ENCODE assay signal across 25 cellular contexts in the genomic region with DNA sequence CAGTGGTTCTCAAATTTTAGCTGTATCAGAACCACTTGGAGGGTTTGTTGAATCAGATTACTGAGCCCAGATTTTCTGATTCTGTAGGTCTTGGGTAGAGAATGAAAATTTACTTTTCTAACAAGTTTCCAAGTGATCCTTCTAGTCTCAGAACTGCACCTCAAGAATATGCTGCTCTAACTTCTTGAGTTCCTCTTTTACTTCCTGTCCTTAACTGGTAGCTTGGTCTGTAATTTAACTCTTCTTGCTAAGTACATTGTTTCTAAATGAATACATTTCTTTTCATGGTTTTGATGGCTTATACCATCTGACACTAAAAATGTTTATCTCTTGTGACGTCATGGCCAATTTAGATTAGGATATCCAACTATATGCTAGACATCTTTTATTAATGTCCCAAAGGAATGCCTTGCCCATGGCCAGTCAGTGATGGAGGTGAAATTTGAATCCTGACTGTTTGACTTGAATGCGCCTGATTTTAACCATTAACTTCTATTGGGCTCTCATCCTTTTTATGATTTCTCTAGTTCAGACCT.
"Had no signal": no experiment of that assay in that cellular context is flagged by ENCODE, and none has a peak within 500 bp of the region (broad histone marks: within the 10 kb centered on the region; RNA-seq: fewer than 3 reads in every experiment).

No MANE protein-coding gene starts in this region.

- H3K4me1 Mint-ChIP-seq: activated B cell treated with CpG ODN at 0.5 μM for 24 hours; activated CD4-positive, alpha-beta T cell treated with anti-CD3 and anti-CD28 coated beads, Interleukin-2, amount 10 ng/mL, durations not matched to agents 24 days and 14 days; T-helper 17 cell had no signal

- H3K9me3 Mint-ChIP-seq: activated CD4-positive, alpha-beta T cell treated with anti-CD3 and anti-CD28 coated beads, Interleukin-2, amount 10 ng/mL, durations not matched to agents 24 days and 14 days; activated naive CD4-positive, alpha-beta T cell treated with anti-CD3 and anti-CD28 coated beads for 36 hours had no signal

- H3K4me3 Mint-ChIP-seq: activated B cell treated with CpG ODN at 0.5 μM for 24 hours; activated CD4-positive, alpha-beta T cell treated with anti-CD3 and anti-CD28 coated beads, Interleukin-2, amount 10 ng/mL, durations not matched to agents 24 days and 14 days; activated naive CD4-positive, alpha-beta T cell treated with anti-CD3 and anti-CD28 coated beads for 36 hours; activated naive CD8-positive, alpha-beta T cell; activated T-cell treated with anti-CD3 and anti-CD28 coated beads, Interleukin-2, amount 50 U/mL, for 4 hours; T-helper 17 cell had no signal

- DNase-seq: activated B cell treated with CpG ODN at 0.5 μM for 24 hours; activated CD4-positive, alpha-beta T cell treated with anti-CD3 and anti-CD28 coated beads for 1 hour; activated CD4-positive, alpha-beta T cell treated with anti-CD3 and anti-CD28 coated beads, Interleukin-2, amount 10 ng/mL, durations not matched to agents 24 days and 14 days; activated CD4-positive, alpha-beta T cell treated with anti-CD3 and anti-CD28 coated beads, Interleukin-2, amount 50 U/mL, for 48 hours; activated CD8-positive, alpha-beta memory T cell treated with anti-CD3 and anti-CD28 coated beads for 24 hours; activated gamma-delta T cell; activated naive CD4-positive, alpha-beta T cell treated with anti-CD3 and anti-CD28 coated beads for 36 hours; activated T-cell treated with anti-CD3 and anti-CD28 coated beads, Interleukin-2, amount 50 U/mL, for 4 hours; amygdala; brain microvascular endothelial cell; KG1; NCI-H1092 treated with DMSO at 0.1 percent for 48 hours; NCI-H1417 treated with DMSO at 0.1 percent for 48 hours; NCI-H1694; NCI-H2029; NCI-H2107; NCI-H446; NCI-H524; OCI-M1; SHP77; T-helper 17 cell; T-helper 9 cell had no signal

- H3K36me3 Mint-ChIP-seq: activated naive CD8-positive, alpha-beta T cell had no signal

- H3K27me3 Mint-ChIP-seq: activated B cell treated with CpG ODN at 0.5 μM for 24 hours; activated CD4-positive, alpha-beta T cell treated with anti-CD3 and anti-CD28 coated beads, Interleukin-2, amount 10 ng/mL, durations not matched to agents 24 days and 14 days; activated naive CD8-positive, alpha-beta T cell; T-helper 17 cell had no signal

- H3K27ac Mint-ChIP-seq: activated B cell treated with CpG ODN at 0.5 μM for 24 hours; activated CD4-positive, alpha-beta T cell treated with anti-CD3 and anti-CD28 coated beads, Interleukin-2, amount 10 ng/mL, durations not matched to agents 24 days and 14 days; activated naive CD4-positive, alpha-beta T cell treated with anti-CD3 and anti-CD28 coated beads for 36 hours; activated naive CD8-positive, alpha-beta T cell; T-helper 17 cell had no signal

- ATAC-seq: activated T-cell treated with anti-CD3 and anti-CD28 coated beads, Interleukin-2, amount 50 U/mL, for 4 hours; Panc1; T-helper 17 cell had no signal

- FAIRE-seq: TTC549 had no signal
